In the genomic region with DNA sequence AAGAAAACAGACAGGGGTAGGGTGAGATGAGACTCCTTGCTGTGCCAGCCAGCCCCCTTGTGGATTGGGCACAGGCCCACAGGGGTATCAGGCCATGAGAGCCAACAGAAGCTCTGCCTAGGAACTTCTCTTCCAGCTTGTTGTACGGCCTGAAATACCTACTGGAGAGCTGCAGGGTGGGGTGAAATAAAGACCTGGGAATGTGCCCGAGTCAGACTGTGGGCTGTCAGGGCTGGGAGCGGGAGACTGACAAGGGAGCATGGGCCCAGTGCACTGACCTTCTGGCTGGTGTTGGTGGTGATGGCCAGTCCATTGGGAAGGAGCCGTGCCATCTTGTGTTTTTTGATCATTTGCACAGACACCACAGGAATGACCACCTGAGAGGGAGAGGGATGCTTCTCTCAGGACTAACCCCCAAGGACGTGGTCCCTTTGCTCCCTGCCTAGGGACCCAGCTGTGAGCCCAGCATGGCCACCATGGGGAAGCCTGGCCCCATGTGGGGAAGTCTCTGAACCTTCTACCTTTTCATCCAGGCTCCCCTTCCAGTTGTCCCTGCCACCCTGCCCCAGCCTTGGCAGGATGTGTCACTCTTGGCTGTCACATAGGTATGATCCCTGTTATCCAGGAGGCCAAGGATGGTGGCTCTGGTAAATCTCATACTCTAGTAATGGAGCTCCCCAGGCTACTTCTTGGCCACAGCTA, we compare ENCODE assay signal across 20 cellular contexts. TPM values are rescaled to one million over a fixed set of nuclear protein-coding genes. Genes with fewer than 3 reads are reported as not detected.
DNase-seq lines count a peak whose midpoint lies in the region; ATAC-seq, FAIRE-seq and TF ChIP-seq lines count a peak whose summit lies in the region.
"Had no signal": no experiment of that assay in that cellular context is flagged by ENCODE, and none has a peak within 500 bp of the region (broad histone marks: within the 10 kb centered on the region; RNA-seq: fewer than 3 reads in every experiment).

No MANE protein-coding gene starts in this region.

- peaks cover 0 to 16% (median 0%) of the 10 kb centered on the region in 7 donors for H3K27me3 ChIP-seq in spleen (replicated peaks in 1 of 7)

- intact Hi-C loops in spleen (cut with DNase I; ENCODE audit: low total_unique reads), result no loop called here
- intact Hi-C loops in activated T-helper 1 cell treated with anti-CD3 and anti-CD28 coated beads, Interleukin-12 subunit alpha, Interleukin-12 subunit beta, Interleukin-2, Interleukin-4 antibody, amounts not matched to agents 30 ng/mL and 10 ng/mL and 1 ng/mL, durations not matched to agents 14 hours and 24 hours and 36 hours (cut with micrococcal nuclease), result no loop called here

- in situ Hi-C loops in GM13976 (cut with MboI; ENCODE audit: low sequenced_read_pairs, unreplicated experiment), result loop anchor here (25.0 kb wide), 1 partner anchor 705 kb away; no protein-coding TSS in a partner anchor

- no peak for TF ChIP-seq POLR2A in spleen (IDR thresholded peaks at IDR 0.05)

- no peak overlapping the region for H3K27ac ChIP-seq in spleen
- H3K27ac ChIP-seq: GM23248, KMS-11 had no signal

- FAIRE-seq in HTR-8/SVneo (lab: Jason Lieb, UNC), result peak; percentile 33
- FAIRE-seq: A204.1, GM19239 had no signal

- TF ChIP-seq CTCF in GM13976 (IDR thresholded peaks at IDR 0.05; ENCODE audit: borderline replicate concordance, control extremely low read depth, extremely low read depth, insufficient read depth, missing control alignments) (no peak), mesothelial cell of epicardium (IDR thresholded peaks at IDR 0.05; ENCODE audit: unreplicated experiment) (no peak), spleen (IDR thresholded peaks at IDR 0.05 in 8 of 11, conservative IDR thresholded peaks at IDR 0.05 in 3 of 11) (no peak)

- ATAC-seq in HG02678 (IDR thresholded peaks at IDR 0.05; ENCODE audit: unreplicated experiment), result no peak

- H3K4me1 ChIP-seq in spleen, result no peaks in the 10 kb centered on the region
- H3K4me1 ChIP-seq: HAP-1 had no signal

- DNase-seq in GM13976 (ENCODE audit: low spot score) (peak; percentile 11), HTR-8/SVneo (ENCODE audit: insufficient read length, low spot score) (no peak), mesothelial cell of epicardium (ENCODE audit: low spot score in 2 of 2, unreplicated experiment in 2 of 2) (no peak), spleen (peak; percentile 57)
- no peak for DNase-seq in stimulated activated CD4-positive, alpha-beta T cell treated with anti-CD3 and anti-CD28 coated beads, Interleukin-1b, Interleukin-23, amount 100 ng/mL, for 48 hours
- no peak for DNase-seq in activated T-helper 1 cell treated with anti-CD3 and anti-CD28 coated beads, Interleukin-12 subunit alpha, Interleukin-12 subunit beta, Interleukin-2, Interleukin-4 antibody, amounts not matched to agents 30 ng/mL and 10 ng/mL and 1 ng/mL, durations not matched to agents 14 hours and 24 hours and 36 hours (ENCODE audit: low spot score)
- DNase-seq: ACHN; AML-193; Caco-2; CD4-positive, alpha-beta T cell; DMS153; DMS79; GDM1; GM23248 had no signal

- WGBS in spleen, 5 donors, result 73 to 92% (median 88%) methylated on average over 4 to 5 of the region's 5 CpGs

- no peak overlapping the region for H3K4me3 Mint-ChIP-seq in mesothelial cell of epicardium
- no peak overlapping the region for H3K4me3 Mint-ChIP-seq in activated T-helper 1 cell treated with anti-CD3 and anti-CD28 coated beads, Interleukin-12 subunit alpha, Interleukin-12 subunit beta, Interleukin-2, Interleukin-4 antibody, amounts not matched to agents 30 ng/mL and 10 ng/mL and 1 ng/mL, durations not matched to agents 14 hours and 24 hours and 36 hours
- H3K4me3 Mint-ChIP-seq: CD4-positive, alpha-beta T cell had no signal

- H3K4me3 ChIP-seq in spleen, result no peak overlapping the region
- H3K4me3 ChIP-seq: GM23248, HAP-1 had no signal

- H3K36me3 ChIP-seq in spleen, result no peaks in the 10 kb centered on the region
- H3K36me3 ChIP-seq: HAP-1 had no signal

- peaks cover 36% of the 10 kb centered on the region for H3K4me1 Mint-ChIP-seq in mesothelial cell of epicardium
- H3K4me1 Mint-ChIP-seq in activated T-helper 1 cell treated with anti-CD3 and anti-CD28 coated beads, Interleukin-12 subunit alpha, Interleukin-12 subunit beta, Interleukin-2, Interleukin-4 antibody, amounts not matched to agents 30 ng/mL and 10 ng/mL and 1 ng/mL, durations not matched to agents 14 hours and 24 hours and 36 hours (ENCODE audit: low read depth), result peaks cover 13% of the 10 kb centered on the region

- no peaks in the 10 kb centered on the region for H3K27me3 Mint-ChIP-seq in mesothelial cell of epicardium (ENCODE audit: low read depth)
- peaks cover 7% of the 10 kb centered on the region for H3K27me3 Mint-ChIP-seq in activated T-helper 1 cell treated with anti-CD3 and anti-CD28 coated beads, Interleukin-12 subunit alpha, Interleukin-12 subunit beta, Interleukin-2, Interleukin-4 antibody, amounts not matched to agents 30 ng/mL and 10 ng/mL and 1 ng/mL, durations not matched to agents 14 hours and 24 hours and 36 hours (ENCODE audit: insufficient read depth)
- H3K27me3 Mint-ChIP-seq: CD4-positive, alpha-beta T cell had no signal

- H3K9me3 Mint-ChIP-seq in mesothelial cell of epicardium, result no peaks in the 10 kb centered on the region
- no peaks in the 10 kb centered on the region for H3K9me3 Mint-ChIP-seq in activated T-helper 1 cell treated with anti-CD3 and anti-CD28 coated beads, Interleukin-12 subunit alpha, Interleukin-12 subunit beta, Interleukin-2, Interleukin-4 antibody, amounts not matched to agents 30 ng/mL and 10 ng/mL and 1 ng/mL, durations not matched to agents 14 hours and 24 hours and 36 hours
- H3K9me3 Mint-ChIP-seq: CD4-positive, alpha-beta T cell had no signal

- H3K9me3 ChIP-seq in spleen, result no peaks in the 10 kb centered on the region
- H3K9me3 ChIP-seq: Caco-2, HAP-1 had no signal

- no peaks in the 10 kb centered on the region for H3K36me3 Mint-ChIP-seq in mesothelial cell of epicardium
- no peaks in the 10 kb centered on the region for H3K36me3 Mint-ChIP-seq in activated T-helper 1 cell treated with anti-CD3 and anti-CD28 coated beads, Interleukin-12 subunit alpha, Interleukin-12 subunit beta, Interleukin-2, Interleukin-4 antibody, amounts not matched to agents 30 ng/mL and 10 ng/mL and 1 ng/mL, durations not matched to agents 14 hours and 24 hours and 36 hours (ENCODE audit: low read depth)

- peak overlapping the region; percentile 69 for H3K27ac Mint-ChIP-seq in mesothelial cell of epicardium
- H3K27ac Mint-ChIP-seq in activated T-helper 1 cell treated with anti-CD3 and anti-CD28 coated beads, Interleukin-12 subunit alpha, Interleukin-12 subunit beta, Interleukin-2, Interleukin-4 antibody, amounts not matched to agents 30 ng/mL and 10 ng/mL and 1 ng/mL, durations not matched to agents 14 hours and 24 hours and 36 hours, result no peak overlapping the region
- H3K27ac Mint-ChIP-seq: CD4-positive, alpha-beta T cell had no signal

RNA-seq across cellular contexts. Expression of a gene that starts 30.7 kb away (rescaled TPM):
- total RNA-seq in mesothelial cell of epicardium (2.0 to 3.5 TPM (median 2.6 TPM) in 3 replicates), spleen (under 1 TPM in 1 of 7 donors, not detected in 6; 0.34 TPM)
- polyA plus RNA-seq in spleen, result under 1 TPM; 0.03 to 0.11 (median 0.06) TPM
- 0.21 TPM in 1 of 2 replicates, not detected in the other for total RNA-seq in activated T-helper 1 cell treated with anti-CD3 and anti-CD28 coated beads, Interleukin-12 subunit alpha, Interleukin-12 subunit beta, Interleukin-2, Interleukin-4 antibody, amounts not matched to agents 30 ng/mL and 10 ng/mL and 1 ng/mL, durations not matched to agents 14 hours and 24 hours and 36 hours
- total RNA-seq: CD4-positive, alpha-beta T cell; Daoy; GM23248 had no signal
- polyA plus RNA-seq: GM23248 had no signal

RNA-seq across cellular contexts. Expression of a gene that starts 48.7 kb away (rescaled TPM):
- total RNA-seq in mesothelial cell of epicardium, result 3.7 to 5.3 TPM (median 4.7 TPM) in 3 replicates
- total RNA-seq in spleen, result 1 to 10 TPM in 6 of 7 donors, under 1 TPM in 1; 0.93 to 3.0 (median 1.5) TPM
- polyA plus RNA-seq in spleen, result 1 to 10 TPM in 1 of 3 donors, under 1 TPM in 2; 0.57 to 1.5 (median 0.89) TPM
- total RNA-seq in activated T-helper 1 cell treated with anti-CD3 and anti-CD28 coated beads, Interleukin-12 subunit alpha, Interleukin-12 subunit beta, Interleukin-2, Interleukin-4 antibody, amounts not matched to agents 30 ng/mL and 10 ng/mL and 1 ng/mL, durations not matched to agents 14 hours and 24 hours and 36 hours, result 1.5 and 1.8 TPM in 2 replicates

RNA-seq across cellular contexts. Expression of a gene that starts 48.9 kb away (rescaled TPM):
- total RNA-seq in mesothelial cell of epicardium, result 70.1 to 86.1 TPM (median 79.5 TPM) in 3 replicates
- 10 to 100 TPM; 45.0 to 80.9 (median 57.7) TPM for total RNA-seq in spleen
- polyA plus RNA-seq in spleen, result 1 to 10 TPM; 1.7 to 2.4 (median 2.1) TPM
- 15.2 and 16.4 TPM in 2 replicates for total RNA-seq in activated T-helper 1 cell treated with anti-CD3 and anti-CD28 coated beads, Interleukin-12 subunit alpha, Interleukin-12 subunit beta, Interleukin-2, Interleukin-4 antibody, amounts not matched to agents 30 ng/mL and 10 ng/mL and 1 ng/mL, durations not matched to agents 14 hours and 24 hours and 36 hours

Comparison
In these comparisons a context has a peak if more than half of its experiments do, and no peak if none do; other contexts are left out.
1. DNase-seq: peak in GM13976 (single experiment) and spleen (single experiment); none in HTR-8/SVneo (single experiment), mesothelial cell of epicardium (0 of 2), stimulated activated CD4-positive, alpha-beta T cell treated with anti-CD3 and anti-CD28 coated beads, Interleukin-1b, Interleukin-23, amount 100 ng/mL, for 48 hours (single experiment) and activated T-helper 1 cell treated with anti-CD3 and anti-CD28 coated beads, Interleukin-12 subunit alpha, Interleukin-12 subunit beta, Interleukin-2, Interleukin-4 antibody, amounts not matched to agents 30 ng/mL and 10 ng/mL and 1 ng/mL, durations not matched to agents 14 hours and 24 hours and 36 hours (single experiment).